Comparison of ENCODE assay signal across 21 cellular contexts in the genomic region with DNA sequence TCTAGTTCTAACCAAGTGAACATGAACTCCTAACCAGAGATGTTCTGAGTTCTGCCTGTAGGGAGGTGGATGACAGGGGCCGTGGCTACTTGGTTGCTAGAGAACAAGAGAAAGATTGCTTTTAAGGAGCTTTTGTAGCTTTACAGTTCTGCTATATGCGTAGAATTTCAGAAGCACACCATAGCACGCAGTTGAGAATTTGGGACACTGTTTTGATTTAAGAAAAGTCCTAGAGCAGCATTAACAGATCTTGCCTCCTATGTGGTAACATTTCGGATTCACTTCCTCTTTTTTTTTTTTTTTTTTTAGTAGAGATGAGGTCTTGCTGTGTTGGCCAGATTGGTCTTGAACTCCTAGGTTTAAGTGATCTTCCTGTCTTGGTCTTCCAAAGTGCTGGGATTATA.
A peak's percentile ranks its signal among the peaks of the same experiment; 100 is the strongest.
DNase-seq lines count a peak whose midpoint lies in the region; ATAC-seq and TF ChIP-seq lines count a peak whose summit lies in the region.
"Had no signal": no experiment of that assay in that cellular context is flagged by ENCODE, and none has a peak within 500 bp of the region (broad histone marks: within the 10 kb centered on the region; RNA-seq: fewer than 3 reads in every experiment).

No MANE protein-coding gene starts in this region.

- no peak overlapping the region for H2AFZ ChIP-seq in OCI-LY1 (ENCODE audit: low read length)

- no peak overlapping the region for H3K9ac ChIP-seq in OCI-LY1 (ENCODE audit: low read length)

- ATAC-seq in HG03135 (IDR thresholded peaks at IDR 0.05; ENCODE audit: unreplicated experiment) = peak; percentile 46
- peak; percentile 38 for ATAC-seq in upper lobe of right lung
- ATAC-seq in left ventricle myocardium superior = no peak
- ATAC-seq: activated naive CD8-positive, alpha-beta T cell treated with anti-CD3 and anti-CD28 coated beads, Interleukin-2, amount 50 U/mL, for 24 hours; activated T-cell treated with anti-CD3 and anti-CD28 coated beads, Interleukin-2, amount 50 U/mL, for 72 hours had no signal

- H3K36me3 ChIP-seq in OCI-LY1 (ENCODE audit: insufficient read depth, low read length) (peaks cover 17% of the 10 kb centered on the region), upper lobe of right lung (no peaks in the 10 kb centered on the region)
- H3K36me3 ChIP-seq: sigmoid colon had no signal

- H3K9me2 ChIP-seq in OCI-LY1 (ENCODE audit: low read depth, low read length) = no peaks in the 10 kb centered on the region

- DNase-seq in SKM-1 treated with dmso at 0.1 percent for 144 hours (lab: John Stamatoyannopoulos, UW; ENCODE audit: unreplicated experiment) = peak; percentile 28
- DNase-seq in SKM-1 (lab: John Stamatoyannopoulos, UW; ENCODE audit: unreplicated experiment) = no peak
- DNase-seq in upper lobe of right lung = no peak
- no peak for DNase-seq in left ventricle myocardium superior
- no peak for DNase-seq in activated gamma-delta T cell (lab: John Stamatoyannopoulos, UW)
- no peak for DNase-seq in NCI-H1694 (lab: John Stamatoyannopoulos, UW)
- DNase-seq: 8988T; activated CD4-positive, alpha-beta T cell treated with anti-CD3 and anti-CD28 coated beads, Interleukin-2, amount 50 U/mL, for 48 hours; activated naive CD8-positive, alpha-beta T cell treated with anti-CD3 and anti-CD28 coated beads, Interleukin-2, amount 50 U/mL, for 24 hours; activated T-cell treated with anti-CD3 and anti-CD28 coated beads, Interleukin-2, amount 50 U/mL, for 72 hours; CD4-positive, alpha-beta memory T cell; kidney; MM.1S; NCI-H2081 treated with DMSO at 0.1 percent for 48 hours; NCI-H82; sigmoid colon; stimulated activated CD4-positive, alpha-beta T cell treated with anti-CD3 and anti-CD28 coated beads, Interleukin-4, amount 100 ng/mL, for 1 hour; stimulated activated CD8-positive, alpha-beta memory T cell treated with anti-CD3 and anti-CD28 coated beads, Interleukin-4, amount 100 ng/mL, for 48 hours had no signal

- H3K9me3 ChIP-seq in OCI-LY1 (ENCODE audit: low read length) = no peaks in the 10 kb centered on the region
- no peaks in the 10 kb centered on the region for H3K9me3 ChIP-seq in upper lobe of right lung
- H3K9me3 ChIP-seq: sigmoid colon had no signal

- intact Hi-C loops in upper lobe of right lung (cut with DNase I) = no loop called here
- intact Hi-C loops in left ventricle myocardium superior (cut with micrococcal nuclease) = no loop called here

- H3K4me1 ChIP-seq in OCI-LY1 (ENCODE audit: insufficient read depth, low read length, severe bottlenecking) = peaks cover 46% of the 10 kb centered on the region
- H3K4me1 ChIP-seq in upper lobe of right lung = no peaks in the 10 kb centered on the region
- H3K4me1 ChIP-seq: sigmoid colon had no signal

- peak overlapping the region; percentile 25 for H3K4me2 ChIP-seq in OCI-LY1 (ENCODE audit: low read length)

- H3K27ac ChIP-seq in OCI-LY1 (ENCODE audit: low read depth, low read length, poor library complexity, severe bottlenecking) (peak overlapping the region; percentile 66), upper lobe of right lung (no peak overlapping the region)
- H3K27ac ChIP-seq: sigmoid colon, SK-N-MC had no signal

- TF ChIP-seq CTCF in OCI-LY1 (IDR thresholded peaks at IDR 0.05; ENCODE audit: low read length) (no peak), upper lobe of right lung (IDR thresholded peaks at IDR 0.05) (no peak)

- peaks cover 4% of the 10 kb centered on the region; the same call in 1 of the 2 replicates for H3K79me2 ChIP-seq in OCI-LY1 (ENCODE audit: insufficient read depth, low read length)

- H3K27me3 ChIP-seq in OCI-LY1 (ENCODE audit: insufficient read depth, low read length) = no peaks in the 10 kb centered on the region
- H3K27me3 ChIP-seq in upper lobe of right lung = no peaks in the 10 kb centered on the region
- H3K27me3 ChIP-seq: sigmoid colon had no signal

- H3K4me3 ChIP-seq in OCI-LY1 (ENCODE audit: low read depth, low read length, poor library complexity, severe bottlenecking) (no peak overlapping the region), upper lobe of right lung (no peak overlapping the region)
- H3K4me3 ChIP-seq: sigmoid colon, SK-N-MC had no signal

- H3F3A ChIP-seq in OCI-LY1 (ENCODE audit: insufficient read depth, low read length) = no peaks in the 10 kb centered on the region

- no peaks in the 10 kb centered on the region for H4K20me1 ChIP-seq in OCI-LY1 (ENCODE audit: insufficient read depth, low read length)
